Comparison of ENCODE assay signal across 11 cellular contexts in the genomic region with DNA sequence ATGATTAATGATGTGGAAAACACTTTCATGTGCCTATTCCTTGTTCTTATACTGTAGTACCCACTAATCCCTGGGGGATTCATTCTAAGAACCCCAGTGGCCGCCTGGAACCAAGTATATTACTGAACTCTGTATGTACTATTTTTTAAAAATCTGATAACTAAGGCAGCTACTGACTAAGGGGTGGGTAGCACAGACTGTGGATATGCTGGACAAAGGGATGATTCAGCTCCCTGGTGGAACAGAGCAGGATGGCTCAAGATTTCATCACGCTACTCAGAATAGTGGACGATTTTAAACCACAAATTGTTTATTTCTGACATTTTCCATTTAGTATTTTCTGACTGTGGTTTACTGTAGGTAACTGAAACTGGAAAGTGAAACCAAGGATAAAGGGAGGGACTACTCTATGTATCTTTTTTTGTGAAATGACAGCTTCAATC. TPM values are rescaled to one million over a fixed set of nuclear protein-coding genes. Genes with fewer than 3 reads are reported as not detected.
A peak's percentile ranks its signal among the peaks of the same experiment; 100 is the strongest.
DNase-seq lines count a peak whose midpoint lies in the region; ATAC-seq, FAIRE-seq and TF ChIP-seq lines count a peak whose summit lies in the region.
"Had no signal": no experiment of that assay in that cellular context is flagged by ENCODE, and none has a peak within 500 bp of the region (broad histone marks: within the 10 kb centered on the region; RNA-seq: fewer than 3 reads in every experiment).

No MANE protein-coding gene starts in this region.

- H2AFZ ChIP-seq in MM.1S (ENCODE audit: low read length): no peak overlapping the region

- WGBS in pancreas, 2 donors: 61 to 84% methylated on average over 3 of the region's 3 CpGs
- WGBS in esophagus squamous epithelium, 2 donors: 47 to 62% methylated on average over 3 of the region's 3 CpGs

- H4K20me1 ChIP-seq in MM.1S (ENCODE audit: insufficient read depth, low read length): no peaks in the 10 kb centered on the region

- peak overlapping the region; percentile 70 for H3K27ac Mint-ChIP-seq in activated naive CD8-positive, alpha-beta T cell treated with anti-CD3 and anti-CD28 coated beads for 36 hours
- H3K27ac Mint-ChIP-seq in naive thymus-derived CD4-positive, alpha-beta T cell: peak overlapping the region in 1 of 9 donors; percentile 43

- no peak overlapping the region for H3K27ac ChIP-seq in MM.1S (ENCODE audit: low read length)
- no peak overlapping the region for H3K27ac ChIP-seq in naive thymus-derived CD4-positive, alpha-beta T cell (ENCODE audit: low read depth, low read length)
- H3K27ac ChIP-seq in pancreas: no peak overlapping the region
- H3K27ac ChIP-seq in esophagus squamous epithelium: no peak overlapping the region

- DNase-seq in ELR (ENCODE audit: low read depth) (peak; percentile 97), MM.1S (peak; percentile 72), NCI-H526 treated with DMSO at 0.1 percent for 48 hours (lab: John Stamatoyannopoulos, UW) (no peak), pancreas (no peak), esophagus squamous epithelium (lab: John Stamatoyannopoulos, UW) (no peak)
- peak; percentile 28 for DNase-seq in activated naive CD8-positive, alpha-beta T cell treated with anti-CD3 and anti-CD28 coated beads for 36 hours
- no peak for DNase-seq in naive thymus-derived CD4-positive, alpha-beta T cell
- no peak for DNase-seq in stimulated activated CD4-positive, alpha-beta T cell treated with anti-CD3 and anti-CD28 coated beads, Interleukin-2, amount 100 ng/mL, for 48 hours
- DNase-seq: kidney; NCI-H748 treated with DMSO at 0.1 percent for 48 hours; stimulated activated CD4-positive, alpha-beta T cell treated with anti-CD3 and anti-CD28 coated beads, Interleukin-1b, Interleukin-23, amount 100 ng/mL, for 48 hours had no signal

- peaks cover 30% of the 10 kb centered on the region for H3K4me1 ChIP-seq in MM.1S (ENCODE audit: low read length)
- peaks cover 14 to 28% of the 10 kb centered on the region in 2 donors for H3K4me1 ChIP-seq in naive thymus-derived CD4-positive, alpha-beta T cell (ENCODE audit: control insufficient read depth in 2 of 2, insufficient read depth in 2 of 2, low read length in 2 of 2)
- H3K4me1 ChIP-seq in pancreas: no peaks in the 10 kb centered on the region
- H3K4me1 ChIP-seq in esophagus squamous epithelium: no peaks in the 10 kb centered on the region

- peak; percentile 31 for ATAC-seq in naive thymus-derived CD4-positive, alpha-beta T cell
- ATAC-seq in pancreas: no peak

- peaks cover 18% of the 10 kb centered on the region for H3K9me3 Mint-ChIP-seq in activated naive CD8-positive, alpha-beta T cell treated with anti-CD3 and anti-CD28 coated beads for 36 hours
- peaks cover 0 to 23% (median 12%) of the 10 kb centered on the region in 11 donors for H3K9me3 Mint-ChIP-seq in naive thymus-derived CD4-positive, alpha-beta T cell

- TF ChIP-seq CTCF in MM.1S (IDR thresholded peaks at IDR 0.05; ENCODE audit: low read length) (no peak), pancreas (IDR thresholded peaks at IDR 0.05) (no peak), esophagus squamous epithelium (IDR thresholded peaks at IDR 0.05) (no peak)

- no peaks in the 10 kb centered on the region for H3F3A ChIP-seq in MM.1S (ENCODE audit: insufficient read depth, low read length)

- H3K27me3 Mint-ChIP-seq in activated naive CD8-positive, alpha-beta T cell treated with anti-CD3 and anti-CD28 coated beads for 36 hours: no peaks in the 10 kb centered on the region
- H3K27me3 Mint-ChIP-seq in naive thymus-derived CD4-positive, alpha-beta T cell: peaks cover 0 to 16% (median 0%) of the 10 kb centered on the region in 5 donors

- peaks cover 7% of the 10 kb centered on the region for H3K36me3 Mint-ChIP-seq in activated naive CD8-positive, alpha-beta T cell treated with anti-CD3 and anti-CD28 coated beads for 36 hours
- H3K36me3 Mint-ChIP-seq in naive thymus-derived CD4-positive, alpha-beta T cell: peaks cover 0 to 6% (median 3%) of the 10 kb centered on the region in 5 donors

- intact Hi-C loops in naive thymus-derived CD4-positive, alpha-beta T cell (cut with micrococcal nuclease): loop anchor here (1.0 to 10.0 kb wide), 3 partner anchors 41 to 298 kb away; no protein-coding TSS in a partner anchor
- intact Hi-C loops in pancreas (cut with DNase I) (no loop called here), esophagus squamous epithelium (cut with DNase I) (no loop called here)

- H3K9me2 ChIP-seq in MM.1S (replicated peaks; ENCODE audit: insufficient read depth, low read length): no peaks in the 10 kb centered on the region

- H3K36me3 ChIP-seq in MM.1S (replicated peaks; ENCODE audit: insufficient read depth, low read length): no peaks in the 10 kb centered on the region
- no peaks in the 10 kb centered on the region for H3K36me3 ChIP-seq in naive thymus-derived CD4-positive, alpha-beta T cell (ENCODE audit: control insufficient read depth in 2 of 3, insufficient read depth in 3 of 3, low read length in 3 of 3)
- no peaks in the 10 kb centered on the region for H3K36me3 ChIP-seq in pancreas
- no peaks in the 10 kb centered on the region for H3K36me3 ChIP-seq in esophagus squamous epithelium

- peak overlapping the region; percentile 48 for H3K4me2 ChIP-seq in MM.1S (ENCODE audit: low read depth, low read length)

- H3K27me3 ChIP-seq in MM.1S (replicated peaks; ENCODE audit: insufficient read depth, low read length): no peaks in the 10 kb centered on the region; the same call in 1 of the 2 replicates
- no peaks in the 10 kb centered on the region for H3K27me3 ChIP-seq in naive thymus-derived CD4-positive, alpha-beta T cell (ENCODE audit: control insufficient read depth in 2 of 2, insufficient read depth in 2 of 2, low read length in 2 of 2)
- H3K27me3 ChIP-seq in pancreas: no peaks in the 10 kb centered on the region
- H3K27me3 ChIP-seq in esophagus squamous epithelium: peaks cover 0 to 5% (median 0%) of the 10 kb centered on the region in 4 donors

- no peak for FAIRE-seq in pancreas (lab: Jason Lieb, UNC)
- FAIRE-seq: kidney had no signal

- no peak overlapping the region for H3K9ac ChIP-seq in MM.1S (ENCODE audit: low read length)

- POLR2A ChIA-PET in naive thymus-derived CD4-positive, alpha-beta T cell (lab: Charles Lee): interaction anchor here (0.6 kb wide), 1 partner anchor 20 kb away, joined by 3 read pairs; no protein-coding TSS in a partner anchor

- CTCF ChIA-PET in naive thymus-derived CD4-positive, alpha-beta T cell (lab: Charles Lee): no interaction called here

- no peak overlapping the region for H3K4me3 Mint-ChIP-seq in activated naive CD8-positive, alpha-beta T cell treated with anti-CD3 and anti-CD28 coated beads for 36 hours
- H3K4me3 Mint-ChIP-seq in naive thymus-derived CD4-positive, alpha-beta T cell: peak overlapping the region in 1 of 10 donors; percentile 58

- no peak for TF ChIP-seq POLR2A in esophagus squamous epithelium (IDR thresholded peaks at IDR 0.05)

- peaks cover 26% of the 10 kb centered on the region for H3K4me1 Mint-ChIP-seq in activated naive CD8-positive, alpha-beta T cell treated with anti-CD3 and anti-CD28 coated beads for 36 hours
- peaks cover 15 to 36% (median 23%) of the 10 kb centered on the region in 7 donors for H3K4me1 Mint-ChIP-seq in naive thymus-derived CD4-positive, alpha-beta T cell

- H3K9me3 ChIP-seq in MM.1S (replicated peaks; ENCODE audit: insufficient read depth, low read length): no peaks in the 10 kb centered on the region
- H3K9me3 ChIP-seq in naive thymus-derived CD4-positive, alpha-beta T cell (ENCODE audit: control insufficient read depth in 2 of 3, low read length in 3 of 3): no peaks in the 10 kb centered on the region
- H3K9me3 ChIP-seq in pancreas: no peaks in the 10 kb centered on the region
- no peaks in the 10 kb centered on the region for H3K9me3 ChIP-seq in esophagus squamous epithelium

- no peaks in the 10 kb centered on the region for H3K79me2 ChIP-seq in MM.1S (ENCODE audit: low read length)

- H3K4me3 ChIP-seq in MM.1S (ENCODE audit: low read length): no peak overlapping the region
- H3K4me3 ChIP-seq in naive thymus-derived CD4-positive, alpha-beta T cell (ENCODE audit: low read length): no peak overlapping the region
- no peak overlapping the region for H3K4me3 ChIP-seq in pancreas
- H3K4me3 ChIP-seq in esophagus squamous epithelium: no peak overlapping the region

RNA-seq across cellular contexts. Expression of gene CDC42EP3, which starts 41.8 kb away (rescaled TPM):
- 10 to 100 TPM; 18.6 to 22.2 TPM for total RNA-seq in activated naive CD8-positive, alpha-beta T cell treated with anti-CD3 and anti-CD28 coated beads for 36 hours
- 10 to 100 TPM; 15.9 to 96.3 (median 17.7) TPM for total RNA-seq in naive thymus-derived CD4-positive, alpha-beta T cell
- polyA plus RNA-seq in naive thymus-derived CD4-positive, alpha-beta T cell: 10 to 100 TPM; 26.7 to 29.2 TPM
- total RNA-seq in pancreas (10 to 100 TPM in 2 of 6 donors, 1 to 10 TPM in 4; 3.5 to 11.9 (median 6.4) TPM), esophagus squamous epithelium (10 to 100 TPM in 2 of 4 donors, 1 to 10 TPM in 1, under 1 TPM in 1; 0.57 to 16.2 (median 9.9) TPM)
- polyA plus RNA-seq in pancreas: 1 to 10 TPM; 3.6 to 8.5 TPM

Comparison
In these comparisons a context has a peak if more than half of its experiments do, and no peak if none do; other contexts are left out.
1. DNase-seq: peak in ELR (single experiment), MM.1S (single experiment) and activated naive CD8-positive, alpha-beta T cell treated with anti-CD3 and anti-CD28 coated beads for 36 hours (single experiment); none in naive thymus-derived CD4-positive, alpha-beta T cell (0 of 9), NCI-H526 treated with DMSO at 0.1 percent for 48 hours (single experiment), pancreas (0 of 6), esophagus squamous epithelium (single experiment) and stimulated activated CD4-positive, alpha-beta T cell treated with anti-CD3 and anti-CD28 coated beads, Interleukin-2, amount 100 ng/mL, for 48 hours (0 of 2).
2. intact Hi-C loops: an anchor here in naive thymus-derived CD4-positive, alpha-beta T cell (1.0 to 10.0 kb wide); none called in pancreas and esophagus squamous epithelium.